8 cellular contexts compared by ENCODE assay signal in genomic region chr2:43132523-43133301, GRCh38.
DNase-seq lines count a peak whose midpoint lies in the region; ATAC-seq lines count a peak whose summit lies in the region.

No MANE protein-coding gene starts in this region.

- H3K27ac Mint-ChIP-seq in T-helper 17 cell = peak overlapping the region; percentile 99

- peak overlapping the region; percentile 66 for H3K4me3 Mint-ChIP-seq in T-helper 17 cell

- H3K4me3 ChIP-seq in esophagus (ENCODE audit: low read depth in 1 of 2, low read length in 2 of 2) (no peak overlapping the region), HAP-1 (no peak overlapping the region)

- ATAC-seq in T-helper 17 cell = no peak
- ATAC-seq in stimulated activated naive CD8-positive, alpha-beta T cell treated with anti-CD3 and anti-CD28 coated beads, Interleukin-15, Interleukin-2, amounts not matched to agents 100 U/mL and 50 U/mL, for 24 hours = no peak
- ATAC-seq in GM19467 (IDR thresholded peaks at IDR 0.05; ENCODE audit: unreplicated experiment) = no peak

- no peaks in the 10 kb centered on the region for H3K27me3 ChIP-seq in esophagus (ENCODE audit: control insufficient read depth in 1 of 2, insufficient read depth in 2 of 2, low read length in 2 of 2)
- no peaks in the 10 kb centered on the region for H3K27me3 ChIP-seq in HAP-1 (ENCODE audit: low read depth)

- H3K36me3 ChIP-seq in esophagus (ENCODE audit: control insufficient read depth in 2 of 2, insufficient read depth in 2 of 2, low read length in 1 of 2) (peaks cover 0 to 3% of the 10 kb centered on the region in 2 donors), HAP-1 (replicated peaks) (no peaks in the 10 kb centered on the region)

- no peaks in the 10 kb centered on the region for H3K27me3 Mint-ChIP-seq in T-helper 17 cell

- no peaks in the 10 kb centered on the region for H3K9me3 ChIP-seq in T-helper 17 cell (ENCODE audit: control insufficient read depth, low read length, poor library complexity, severe bottlenecking)
- H3K9me3 ChIP-seq in esophagus (ENCODE audit: control insufficient read depth in 2 of 2, insufficient read depth in 1 of 2, low read depth in 1 of 2, low read length in 1 of 2) = no peaks in the 10 kb centered on the region
- H3K9me3 ChIP-seq in HAP-1 = no peaks in the 10 kb centered on the region

- 70 to 74% methylated on average over 17 of the region's 17 CpGs for WGBS in esophagus, 2 donors

- H3K36me3 Mint-ChIP-seq in T-helper 17 cell (ENCODE audit: low read depth) = no peaks in the 10 kb centered on the region

- DNase-seq in activated CD4-positive, alpha-beta T cell treated with anti-CD3 and anti-CD28 coated beads for 48 hours = peak; percentile 30
- DNase-seq in activated CD4-positive, alpha-beta T cell treated with anti-CD3 and anti-CD28 coated beads for 4 hours = no peak
- no peak for DNase-seq in T-helper 17 cell
- peak; percentile 52 for DNase-seq in stimulated activated naive CD8-positive, alpha-beta T cell treated with anti-CD3 and anti-CD28 coated beads, Interleukin-15, Interleukin-2, amounts not matched to agents 100 U/mL and 50 U/mL, for 24 hours
- no peak for DNase-seq in COLO668 (lab: John Stamatoyannopoulos, UW; ENCODE audit: unreplicated experiment)
- no peak for DNase-seq in HAP-1 (ENCODE audit: low spot score in 2 of 2)

- in situ Hi-C loops in HAP-1 (cut with MboI; ENCODE audit: low sequenced_read_pairs) = no loop called here

- H3K4me1 ChIP-seq in esophagus (ENCODE audit: control insufficient read depth in 2 of 2, insufficient read depth in 2 of 2, low read length in 1 of 2) = peaks cover 6 to 36% of the 10 kb centered on the region in 2 donors
- no peaks in the 10 kb centered on the region for H3K4me1 ChIP-seq in HAP-1

- peak overlapping the region; percentile 82 to 91 for H3K27ac ChIP-seq in esophagus (ENCODE audit: low read depth in 2 of 2, low read length in 1 of 2)

- H3K4me1 Mint-ChIP-seq in T-helper 17 cell = peaks cover 81% of the 10 kb centered on the region

Comparison
In these comparisons a context has a peak if more than half of its experiments do, and no peak if none do; other contexts are left out.
1. DNase-seq: peak in activated CD4-positive, alpha-beta T cell treated with anti-CD3 and anti-CD28 coated beads for 48 hours (single experiment) and stimulated activated naive CD8-positive, alpha-beta T cell treated with anti-CD3 and anti-CD28 coated beads, Interleukin-15, Interleukin-2, amounts not matched to agents 100 U/mL and 50 U/mL, for 24 hours (single experiment); none in activated CD4-positive, alpha-beta T cell treated with anti-CD3 and anti-CD28 coated beads for 4 hours (0 of 2), T-helper 17 cell (0 of 3), COLO668 (single experiment) and HAP-1 (0 of 2).